In genomic region chr7:51276091-51276605, GRCh38 we compare ENCODE assay signal across 26 cellular contexts. TPM values are rescaled to one million over a fixed set of nuclear protein-coding genes. Genes with fewer than 3 reads are reported as not detected.
DNase-seq lines count a peak whose midpoint lies in the region; ATAC-seq and TF ChIP-seq lines count a peak whose summit lies in the region.
"Had no signal": no experiment of that assay in that cellular context is flagged by ENCODE, and none has a peak within 500 bp of the region (broad histone marks: within the 10 kb centered on the region; RNA-seq: fewer than 3 reads in every experiment).

No MANE protein-coding gene starts in this region.

- H3K9me3 ChIP-seq in smooth muscle cell (replicated peaks; ENCODE audit: low read depth), result no peaks in the 10 kb centered on the region
- H3K9me3 ChIP-seq: colonic mucosa, SJCRH30 had no signal

- peaks cover 31% of the 10 kb centered on the region for H3K4me1 Mint-ChIP-seq in GM23338
- H3K4me1 Mint-ChIP-seq in nephron progenitor cell, result peaks cover 74% of the 10 kb centered on the region
- H3K4me1 Mint-ChIP-seq: activated B cell treated with CpG ODN at 0.5 μM for 24 hours; activated CD8-positive, alpha-beta memory T cell treated with anti-CD3 and anti-CD28 coated beads, Interleukin-2, amount 10 ng/mL, durations not matched to agents 7 days and 5 days; activated naive CD8-positive, alpha-beta T cell treated with anti-CD3 and anti-CD28 coated beads for 36 hours; CD4-positive, CD25-positive, alpha-beta regulatory T cell; naive thymus-derived CD4-positive, alpha-beta T cell had no signal

- H3K4me2 ChIP-seq in GM23338 (no peak overlapping the region), smooth muscle cell (peak overlapping the region; percentile 41)

- TF ChIP-seq CTCF in GM23338 (conservative IDR thresholded peaks at IDR 0.05; ENCODE audit: low read depth in 2 of 2) (no peak), nephron progenitor cell (IDR thresholded peaks at IDR 0.05) (no peak), smooth muscle cell (IDR thresholded peaks at IDR 0.05; ENCODE audit: borderline replicate concordance, insufficient read depth, poor library complexity, severe bottlenecking) (no peak), RWPE1 (conservative IDR thresholded peaks at IDR 0.05; ENCODE audit: low read depth) (no peak)

- ATAC-seq in GM23338 (no peak; the same call in 2 of the 3 replicates), HG03342 (IDR thresholded peaks at IDR 0.05; ENCODE audit: unreplicated experiment) (no peak), left lobe of liver (no peak), HG03432 (IDR thresholded peaks at IDR 0.05; ENCODE audit: unreplicated experiment) (no peak)
- ATAC-seq: activated CD8-positive, alpha-beta memory T cell treated with anti-CD3 and anti-CD28 coated beads, Interleukin-2, amount 10 ng/mL, durations not matched to agents 7 days and 5 days; activated T-cell treated with anti-CD3 and anti-CD28 coated beads, Interleukin-2, amount 50 U/mL, for 4 hours; naive thymus-derived CD4-positive, alpha-beta T cell; right cardiac atrium had no signal

- no peaks in the 10 kb centered on the region for H3K9me2 ChIP-seq in GM23338 (ENCODE audit: insufficient read depth)

- H3K4me1 ChIP-seq in GM23338 (ENCODE audit: insufficient read depth), result peaks cover 17% of the 10 kb centered on the region
- H3K4me1 ChIP-seq in smooth muscle cell (ENCODE audit: low read depth), result peaks cover 12% of the 10 kb centered on the region
- H3K4me1 ChIP-seq: colonic mucosa had no signal

- no peaks in the 10 kb centered on the region for H3F3A ChIP-seq in GM23338 (replicated peaks; ENCODE audit: low read depth)
- H3F3A ChIP-seq in smooth muscle cell (ENCODE audit: low read depth), result peaks cover 9% of the 10 kb centered on the region

- H3K9me3 Mint-ChIP-seq in GM23338, result no peaks in the 10 kb centered on the region
- no peaks in the 10 kb centered on the region for H3K9me3 Mint-ChIP-seq in nephron progenitor cell
- H3K9me3 Mint-ChIP-seq: activated B cell treated with CpG ODN at 0.5 μM for 24 hours; activated naive CD8-positive, alpha-beta T cell treated with anti-CD3 and anti-CD28 coated beads for 36 hours; activated T-cell treated with anti-CD3 and anti-CD28 coated beads, Interleukin-2, amount 50 U/mL, for 4 hours had no signal

- CTCF ChIA-PET in RWPE1 (lab: Yijun Ruan, JAX), result no interaction called here

- H3K36me3 ChIP-seq in GM23338 (ENCODE audit: insufficient read depth) (no peaks in the 10 kb centered on the region), smooth muscle cell (ENCODE audit: low read depth) (no peaks in the 10 kb centered on the region)
- H3K36me3 ChIP-seq: colonic mucosa, SJCRH30 had no signal

- peaks cover 5% of the 10 kb centered on the region for H3K27me3 Mint-ChIP-seq in GM23338 (ENCODE audit: insufficient read depth, low read depth, poor library complexity)
- peaks cover 14% of the 10 kb centered on the region for H3K27me3 Mint-ChIP-seq in nephron progenitor cell (ENCODE audit: low read depth, poor library complexity)
- H3K27me3 Mint-ChIP-seq: activated B cell treated with CpG ODN at 0.5 μM for 24 hours; activated CD8-positive, alpha-beta memory T cell treated with anti-CD3 and anti-CD28 coated beads, Interleukin-2, amount 10 ng/mL, durations not matched to agents 7 days and 5 days had no signal

- H3K4me3 ChIP-seq in GM23338 (no peak overlapping the region), smooth muscle cell (no peak overlapping the region)
- H3K4me3 ChIP-seq: colonic mucosa, SJCRH30 had no signal

- H3K27me3 ChIP-seq in GM23338 (ENCODE audit: insufficient read depth), result no peaks in the 10 kb centered on the region
- H3K27me3 ChIP-seq in smooth muscle cell (ENCODE audit: low read depth), result no peaks in the 10 kb centered on the region
- H3K27me3 ChIP-seq: colonic mucosa, SJCRH30 had no signal

- 68% methylated on average over 7 of the region's 7 CpGs for WGBS in smooth muscle cell (ENCODE audit: low lambda C conversion rate)

- H3K27ac ChIP-seq in GM23338 (ENCODE audit: low read depth), result no peak overlapping the region
- H3K27ac ChIP-seq in cingulate gyrus (ENCODE audit: low read depth, low read length), result peak overlapping the region; percentile 96
- peak overlapping the region; percentile 26 for H3K27ac ChIP-seq in smooth muscle cell (ENCODE audit: low read depth)
- no peak overlapping the region for H3K27ac ChIP-seq in RWPE1
- H3K27ac ChIP-seq: colonic mucosa, SJCRH30 had no signal

- H2AFZ ChIP-seq in GM23338 (no peak overlapping the region), smooth muscle cell (ENCODE audit: low read depth) (no peak overlapping the region)

- POLR2A ChIA-PET in RWPE1 (lab: Yijun Ruan, JAX; ENCODE audit: low non-redundant PET), result interaction anchor here (0.5 kb wide), 1 partner anchor 63 kb away, joined by 3 read pairs; no protein-coding TSS in a partner anchor

- no peak overlapping the region for H3K9ac ChIP-seq in smooth muscle cell (ENCODE audit: low read depth)

- H3K79me2 ChIP-seq in GM23338 (replicated peaks; ENCODE audit: insufficient read depth) (peaks cover 98% of the 10 kb centered on the region), smooth muscle cell (ENCODE audit: low read depth) (peaks cover 6% of the 10 kb centered on the region)

- H3K4me3 Mint-ChIP-seq in GM23338 (no peak overlapping the region), nephron progenitor cell (peak overlapping the region; percentile 40)
- H3K4me3 Mint-ChIP-seq: activated B cell treated with CpG ODN at 0.5 μM for 24 hours; activated CD8-positive, alpha-beta memory T cell treated with anti-CD3 and anti-CD28 coated beads, Interleukin-2, amount 10 ng/mL, durations not matched to agents 7 days and 5 days; activated naive CD8-positive, alpha-beta T cell treated with anti-CD3 and anti-CD28 coated beads for 36 hours; activated T-cell treated with anti-CD3 and anti-CD28 coated beads, Interleukin-2, amount 50 U/mL, for 4 hours; CD4-positive, CD25-positive, alpha-beta regulatory T cell; naive thymus-derived CD4-positive, alpha-beta T cell had no signal

- DNase-seq in GM23338 (ENCODE audit: low spot score) (no peak), nephron progenitor cell (no peak), smooth muscle cell (lab: John Stamatoyannopoulos, UW; ENCODE audit: unreplicated experiment) (no peak), RWPE1 (ENCODE audit: low spot score) (no peak), left lobe of liver (ENCODE audit: low spot score) (no peak)
- DNase-seq: activated B cell treated with CpG ODN at 0.5 μM for 24 hours; activated CD4-positive, alpha-beta T cell treated with anti-CD3 and anti-CD28 coated beads, Interleukin-2, amount 50 U/mL, for 4 hours; activated CD8-positive, alpha-beta memory T cell treated with anti-CD3 and anti-CD28 coated beads, Interleukin-2, amount 10 ng/mL, durations not matched to agents 7 days and 5 days; activated gamma-delta T cell; activated naive CD8-positive, alpha-beta T cell treated with anti-CD3 and anti-CD28 coated beads for 36 hours; activated T-cell treated with anti-CD3 and anti-CD28 coated beads, Interleukin-2, amount 50 U/mL, for 4 hours; AML-193; aorta; CD4-positive, CD25-positive, alpha-beta regulatory T cell; colonic mucosa; effector CD8-positive, alpha-beta T cell; naive thymus-derived CD4-positive, alpha-beta T cell; NCI-H1436 treated with DMSO at 0.1 percent for 48 hours; occipital lobe; right cardiac atrium; SJCRH30; stimulated activated CD4-positive, alpha-beta T cell treated with anti-CD3 and anti-CD28 coated beads, Interleukin-4, amount 100 ng/mL, for 24 hours had no signal

- H4K20me1 ChIP-seq in GM23338 (replicated peaks; ENCODE audit: insufficient read depth), result no peaks in the 10 kb centered on the region; the same call in 1 of the 2 replicates
- no peaks in the 10 kb centered on the region for H4K20me1 ChIP-seq in smooth muscle cell (ENCODE audit: low read depth)

- H3K36me3 Mint-ChIP-seq in GM23338 (ENCODE audit: low read depth), result no peaks in the 10 kb centered on the region
- H3K36me3 Mint-ChIP-seq in nephron progenitor cell (ENCODE audit: low read depth), result no peaks in the 10 kb centered on the region
- H3K36me3 Mint-ChIP-seq: activated CD8-positive, alpha-beta memory T cell treated with anti-CD3 and anti-CD28 coated beads, Interleukin-2, amount 10 ng/mL, durations not matched to agents 7 days and 5 days; activated naive CD8-positive, alpha-beta T cell treated with anti-CD3 and anti-CD28 coated beads for 36 hours; CD4-positive, CD25-positive, alpha-beta regulatory T cell; naive thymus-derived CD4-positive, alpha-beta T cell had no signal

- H3K27ac Mint-ChIP-seq in GM23338, result peak overlapping the region; percentile 53
- peak overlapping the region; percentile 97 for H3K27ac Mint-ChIP-seq in nephron progenitor cell
- H3K27ac Mint-ChIP-seq: activated B cell treated with CpG ODN at 0.5 μM for 24 hours; activated CD8-positive, alpha-beta memory T cell treated with anti-CD3 and anti-CD28 coated beads, Interleukin-2, amount 10 ng/mL, durations not matched to agents 7 days and 5 days; activated naive CD8-positive, alpha-beta T cell treated with anti-CD3 and anti-CD28 coated beads for 36 hours; CD4-positive, CD25-positive, alpha-beta regulatory T cell; naive thymus-derived CD4-positive, alpha-beta T cell had no signal

RNA-seq across cellular contexts. Expression of gene COBL, which starts 40.5 kb away (rescaled TPM):
- total RNA-seq in GM23338 (2014; rRNA removed; shearing (Covaris generic)), result 40.2 and 51.9 TPM in 2 replicates
- polyA plus RNA-seq in GM23338 (2016; fragmentation: Nextera tagmentation; extraction: Ambion mirVana) (16.1 and 18.3 TPM in 2 replicates), smooth muscle cell (0.47 and 0.97 TPM in 2 replicates)
- total RNA-seq in smooth muscle cell (2.5 and 2.8 TPM in 2 replicates), left lobe of liver (38.3 TPM)
- total RNA-seq: A673; activated B cell treated with CpG ODN at 0.5 μM for 24 hours; activated CD8-positive, alpha-beta memory T cell treated with anti-CD3 and anti-CD28 coated beads, Interleukin-2, amount 10 ng/mL, durations not matched to agents 7 days and 5 days; activated naive CD8-positive, alpha-beta T cell treated with anti-CD3 and anti-CD28 coated beads for 36 hours had no signal
- polyA plus RNA-seq: naive thymus-derived CD4-positive, alpha-beta T cell had no signal

Comparison
In these comparisons a context has a peak if more than half of its experiments do, and no peak if none do; other contexts are left out.
1. H3K27ac ChIP-seq: peak in cingulate gyrus (single experiment) and smooth muscle cell (single experiment); none in GM23338 (single experiment) and RWPE1 (single experiment).
2. RNA of gene COBL, which starts 40.5 kb away (total RNA-seq): 40.2 to 51.9 TPM in GM23338 and 38.3 TPM in left lobe of liver (single experiment); 2.5 to 2.8 TPM in smooth muscle cell; every median in the first group is over 10 times any median in the second.